8 cellular contexts compared by ENCODE assay signal in the genomic region with DNA sequence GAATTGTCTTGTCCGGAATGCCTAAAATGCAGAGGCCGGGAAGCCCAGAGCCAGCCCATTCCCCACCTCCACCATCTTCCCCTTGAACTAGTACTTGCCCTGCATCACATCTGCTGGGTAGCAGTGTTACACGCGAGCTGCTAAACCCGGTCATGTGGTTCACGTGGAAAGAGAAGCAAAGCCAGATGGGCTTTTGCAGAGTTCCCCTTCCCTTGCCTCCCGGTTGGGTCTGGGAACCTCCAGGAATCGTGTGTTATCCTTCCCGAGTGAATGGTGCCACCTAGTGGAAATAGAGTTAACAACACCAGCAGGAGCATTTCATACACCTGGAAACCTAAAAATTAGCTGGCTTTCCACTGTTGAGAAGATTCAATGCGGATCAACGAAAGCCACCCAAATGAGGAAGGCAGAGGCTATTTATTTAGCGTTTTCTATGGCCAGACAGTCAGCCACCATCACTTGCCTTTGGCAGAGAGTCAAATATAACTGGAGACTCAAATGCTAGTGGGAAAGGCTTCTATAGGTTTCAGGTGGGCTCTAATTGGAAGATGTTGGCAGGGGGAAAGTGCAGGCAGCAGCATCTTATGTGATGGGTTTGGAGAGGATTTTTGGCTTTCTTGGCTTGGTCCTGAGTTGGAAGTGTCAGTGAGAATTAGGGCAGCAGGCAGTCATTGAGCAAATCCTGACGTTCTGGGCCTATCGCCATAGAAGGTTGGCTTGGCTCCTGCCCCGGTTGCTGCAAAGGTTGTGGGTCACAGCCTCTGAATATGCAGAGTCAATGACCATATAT. TPM values are rescaled to one million over a fixed set of nuclear protein-coding genes. Genes with fewer than 3 reads are reported as not detected.
DNase-seq lines count a peak whose midpoint lies in the region; ATAC-seq, FAIRE-seq and TF ChIP-seq lines count a peak whose summit lies in the region.

No MANE protein-coding gene starts in this region.

- H3K4me3 ChIP-seq in BE2C (ENCODE audit: low read depth, low read length) = no peak overlapping the region

- no peaks in the 10 kb centered on the region for H3K27me3 ChIP-seq in BE2C

- no peaks in the 10 kb centered on the region for H3K36me3 Mint-ChIP-seq in activated naive CD4-positive, alpha-beta T cell treated with anti-CD3 and anti-CD28 coated beads, Interleukin-2, amount 50 U/mL, for 72 hours

- no peak overlapping the region for H3K27ac Mint-ChIP-seq in activated naive CD4-positive, alpha-beta T cell treated with anti-CD3 and anti-CD28 coated beads, Interleukin-2, amount 50 U/mL, for 72 hours

- no peaks in the 10 kb centered on the region for H3K9me3 Mint-ChIP-seq in activated naive CD4-positive, alpha-beta T cell treated with anti-CD3 and anti-CD28 coated beads, Interleukin-2, amount 50 U/mL, for 72 hours

- intact Hi-C loops in Right ventricle myocardium superior (cut with DNase I) = loop anchor here (2.0 to 5.0 kb wide), 2 partner anchors 135 to 176 kb away; a partner anchor contains a TSS

- TF ChIP-seq CTCF in BE2C (IDR thresholded peaks at IDR 0.05; ENCODE audit: low read depth, low read length) = peak; percentile 94

- ATAC-seq in activated naive CD4-positive, alpha-beta T cell treated with anti-CD3 and anti-CD28 coated beads, Interleukin-2, amount 50 U/mL, for 72 hours = peak; percentile 48 to 58
- ATAC-seq in Right ventricle myocardium superior (ENCODE audit: poor library complexity) (peak; percentile 82), HG03520 (IDR thresholded peaks at IDR 0.05; ENCODE audit: unreplicated experiment) (no peak), GM18517 (IDR thresholded peaks at IDR 0.05; ENCODE audit: unreplicated experiment) (no peak)

- DNase-seq in BE2C = peak; percentile 81
- no peak for DNase-seq in GM19239 (ENCODE audit: insufficient read length, low spot score)
- peak; percentile 80 for DNase-seq in NCI-H345 treated with DMSO at 0.1 percent for 48 hours (lab: John Stamatoyannopoulos, UW; ENCODE audit: unreplicated experiment)
- DNase-seq in activated naive CD4-positive, alpha-beta T cell treated with anti-CD3 and anti-CD28 coated beads, Interleukin-2, amount 50 U/mL, for 72 hours (ENCODE audit: low spot score in 2 of 2) = no peak
- no peak for DNase-seq in Right ventricle myocardium superior
- DNase-seq in pons (ENCODE audit: low spot score) = peak; percentile 81

- H3K4me1 ChIP-seq in BE2C = no peaks in the 10 kb centered on the region; the same call in 1 of the 2 replicates

- H3K9me3 ChIP-seq in BE2C = no peaks in the 10 kb centered on the region

- H3K36me3 ChIP-seq in BE2C = no peaks in the 10 kb centered on the region

- peak; percentile 79 for FAIRE-seq in GM19239 (lab: Jason Lieb, UNC)

RNA-seq across cellular contexts. Expression of a gene that starts 12.9 kb away (rescaled TPM):
- polyA plus RNA-seq in BE2C (2012; ENCODE audit: insufficient read depth, insufficient read length, low read depth) = 1.8 TPM
- not detected for total RNA-seq in activated naive CD4-positive, alpha-beta T cell treated with anti-CD3 and anti-CD28 coated beads, Interleukin-2, amount 50 U/mL, for 72 hours
- total RNA-seq in Right ventricle myocardium superior = 11.6 TPM

RNA-seq across cellular contexts. Expression of a gene that starts 19.2 kb away (rescaled TPM):
- 8.0 TPM for polyA plus RNA-seq in BE2C (2012; ENCODE audit: insufficient read depth, insufficient read length, low read depth)
- total RNA-seq in activated naive CD4-positive, alpha-beta T cell treated with anti-CD3 and anti-CD28 coated beads, Interleukin-2, amount 50 U/mL, for 72 hours = 10 to 100 TPM; 13.8 to 25.6 TPM
- total RNA-seq in Right ventricle myocardium superior = 9.2 TPM

RNA-seq across cellular contexts. Expression of a gene that starts 43.0 kb away (rescaled TPM):
- 305 TPM for polyA plus RNA-seq in BE2C (2012; ENCODE audit: insufficient read depth, insufficient read length, low read depth)
- 100 to 1,000 TPM; 128 to 147 TPM for total RNA-seq in activated naive CD4-positive, alpha-beta T cell treated with anti-CD3 and anti-CD28 coated beads, Interleukin-2, amount 50 U/mL, for 72 hours
- total RNA-seq in Right ventricle myocardium superior = 808 TPM

Comparison
In these comparisons a context has a peak if more than half of its experiments do, and no peak if none do; other contexts are left out.
1. DNase-seq: peak in BE2C (single experiment), NCI-H345 treated with DMSO at 0.1 percent for 48 hours (single experiment) and pons (single experiment); none in GM19239 (single experiment), activated naive CD4-positive, alpha-beta T cell treated with anti-CD3 and anti-CD28 coated beads, Interleukin-2, amount 50 U/mL, for 72 hours (0 of 2) and Right ventricle myocardium superior (single experiment).
2. ATAC-seq: peak in activated naive CD4-positive, alpha-beta T cell treated with anti-CD3 and anti-CD28 coated beads, Interleukin-2, amount 50 U/mL, for 72 hours (2 of 2) and Right ventricle myocardium superior (single experiment); none in HG03520 (single experiment) and GM18517 (single experiment).
3. RNA of a gene that starts 12.9 kb away (total RNA-seq): 11.6 TPM in Right ventricle myocardium superior (single experiment); not detected in activated naive CD4-positive, alpha-beta T cell treated with anti-CD3 and anti-CD28 coated beads, Interleukin-2, amount 50 U/mL, for 72 hours; every median in the first group is over 10 times any median in the second.